ENCODE assay signal across 8 cellular contexts in the genomic region with DNA sequence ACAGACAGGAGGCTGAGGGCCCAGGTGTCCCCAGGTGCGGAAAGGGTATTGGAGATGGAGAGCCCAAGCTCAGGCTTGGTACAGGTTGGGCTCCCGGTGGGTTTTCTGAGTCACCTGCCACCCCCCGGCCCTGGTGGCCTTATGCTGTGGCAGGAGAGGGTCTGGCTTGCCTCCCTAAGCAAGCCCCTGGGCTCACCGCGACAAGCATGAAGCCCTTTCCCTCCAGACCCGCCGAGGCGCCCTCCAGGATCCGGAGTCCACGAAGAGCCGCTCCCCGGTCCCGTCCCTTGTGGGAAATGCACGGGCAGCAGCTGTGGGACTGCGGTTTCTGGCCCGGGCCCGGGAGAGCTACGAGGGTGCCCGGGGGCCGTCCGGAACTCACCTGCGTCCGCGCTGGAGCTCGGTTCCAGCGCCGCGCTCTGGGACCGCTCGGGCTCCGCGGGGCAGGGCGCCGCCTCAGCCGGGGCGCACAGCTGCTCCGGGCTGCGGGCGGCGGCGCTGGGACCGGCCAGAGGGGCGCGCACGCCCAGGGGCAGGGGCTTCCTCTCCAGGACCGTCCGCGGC. TPM values are rescaled to one million over a fixed set of nuclear protein-coding genes. Genes with fewer than 3 reads are reported as not detected.
DNase-seq lines count a peak whose midpoint lies in the region; ATAC-seq and TF ChIP-seq lines count a peak whose summit lies in the region.

No MANE protein-coding gene starts in this region.

- DNase-seq in NCI-H1417 (lab: John Stamatoyannopoulos, UW) (peak in 2 of 3 experiments; percentile 55 to 65), NCI-H1417 treated with DMSO at 0.1 percent for 48 hours (lab: John Stamatoyannopoulos, UW) (no peak), brain microvascular endothelial cell (no peak), osteoblast (ENCODE audit: insufficient read length, low spot score, missing footprints) (peak; percentile 87), GM10248 (ENCODE audit: extremely low spot score) (no peak), OCI-M2 (lab: John Stamatoyannopoulos, UW; ENCODE audit: unreplicated experiment) (no peak)
- DNase-seq in NK-92 treated with Interleukin-12 subunit alpha and Interleukin-12 subunit beta, amount 100 ng/mL, for 24 hours (lab: John Stamatoyannopoulos, UW) = no peak

- no peak for TF ChIP-seq CTCF in brain microvascular endothelial cell (IDR thresholded peaks at IDR 0.05; ENCODE audit: low read depth, low read length, missing control alignments)
- TF ChIP-seq CTCF in osteoblast (IDR thresholded peaks at IDR 0.05; ENCODE audit: extremely low read depth, low read depth, low read length) = no peak
- TF ChIP-seq CTCF in GM10248 (IDR thresholded peaks at IDR 0.05; ENCODE audit: control extremely low read depth, extremely low read depth, low read depth, missing control alignments) = no peak

- H2AFZ ChIP-seq in osteoblast (ENCODE audit: low read length) = no peak overlapping the region

- no peak overlapping the region for H3K27ac ChIP-seq in brain microvascular endothelial cell
- no peak overlapping the region for H3K27ac ChIP-seq in osteoblast (ENCODE audit: low read depth, low read length)

- POLR2A ChIA-PET in GM10248 (lab: Yijun Ruan, JAX) = interaction anchor here (0.6 to 1.6 kb wide), 5 partner anchors 14 to 173 kb away, joined by 4 to 6 read pairs (median 5); partner anchors contain the start of genes FUT7 and MAN1B1

- H3K36me3 ChIP-seq in brain microvascular endothelial cell (replicated peaks) = no peaks in the 10 kb centered on the region
- no peaks in the 10 kb centered on the region for H3K36me3 ChIP-seq in osteoblast (ENCODE audit: insufficient read depth, low read length)

- H3K79me2 ChIP-seq in osteoblast (ENCODE audit: insufficient read depth, low read length) = no peaks in the 10 kb centered on the region

- CTCF ChIA-PET in GM10248 (lab: Yijun Ruan, JAX) = interaction anchor here (1.4 to 11.6 kb wide), 11 partner anchors 11 to 167 kb away, joined by 5 to 202 read pairs (median 16); partner anchors contain the start of genes ABCA2, FUT7, MAN1B1 and NPDC1

- ATAC-seq in HG03439 (IDR thresholded peaks at IDR 0.05; ENCODE audit: unreplicated experiment) = peak; percentile 0

- H3K4me2 ChIP-seq in osteoblast (ENCODE audit: insufficient read depth, low read length) = peak overlapping the region; percentile 82

- H3K4me3 ChIP-seq in brain microvascular endothelial cell (ENCODE audit: low read depth, low read length) (peak overlapping the region; percentile 48), osteoblast (ENCODE audit: insufficient read depth, low read length) (peak overlapping the region; percentile 35)

- in situ Hi-C loops in brain microvascular endothelial cell (cut with HindIII; ENCODE audit: low pct_ligation_motif_present, low sequenced_read_pairs) = no loop called here

- H3K4me1 ChIP-seq in osteoblast (ENCODE audit: insufficient read depth, low read length) = peaks cover 5% of the 10 kb centered on the region

- H3K9me3 ChIP-seq in osteoblast (ENCODE audit: low read depth, low read length) = no peaks in the 10 kb centered on the region

- H4K20me1 ChIP-seq in osteoblast (ENCODE audit: insufficient read depth, low read length) = peaks cover 6% of the 10 kb centered on the region

- H3K27me3 ChIP-seq in brain microvascular endothelial cell (replicated peaks) = no peaks in the 10 kb centered on the region
- no peaks in the 10 kb centered on the region for H3K27me3 ChIP-seq in osteoblast (ENCODE audit: insufficient read depth, low read length)

RNA-seq across cellular contexts. Expression of gene SAPCD2, which starts 0.8 kb away (rescaled TPM):
- total RNA-seq in osteoblast = 0.88 and 1.1 TPM in 2 replicates

RNA-seq across cellular contexts. Expression of gene UAP1L1, which starts 7.7 kb away (rescaled TPM):
- 35.9 and 36.9 TPM in 2 replicates for total RNA-seq in osteoblast

RNA-seq across cellular contexts. Expression of gene ENTPD2, which starts 15.7 kb away (rescaled TPM):
- total RNA-seq in osteoblast = not detected in 2 replicates

RNA-seq across cellular contexts. Expression of gene MAN1B1, which starts 17.2 kb away (rescaled TPM):
- 94.1 and 103 TPM in 2 replicates for total RNA-seq in osteoblast

RNA-seq across cellular contexts. Expression of gene NPDC1, which starts 23.6 kb away (rescaled TPM):
- total RNA-seq in osteoblast = 10.0 and 10.1 TPM in 2 replicates

Comparison
In these comparisons a context has a peak if more than half of its experiments do, and no peak if none do; other contexts are left out.
1. DNase-seq: peak in NCI-H1417 (2 of 3) and osteoblast (single experiment); none in NCI-H1417 treated with DMSO at 0.1 percent for 48 hours (single experiment), brain microvascular endothelial cell (single experiment), GM10248 (single experiment), NK-92 treated with Interleukin-12 subunit alpha and Interleukin-12 subunit beta, amount 100 ng/mL, for 24 hours (single experiment) and OCI-M2 (single experiment).